ENCODE assay signal across 1 cellular context in the genomic region with DNA sequence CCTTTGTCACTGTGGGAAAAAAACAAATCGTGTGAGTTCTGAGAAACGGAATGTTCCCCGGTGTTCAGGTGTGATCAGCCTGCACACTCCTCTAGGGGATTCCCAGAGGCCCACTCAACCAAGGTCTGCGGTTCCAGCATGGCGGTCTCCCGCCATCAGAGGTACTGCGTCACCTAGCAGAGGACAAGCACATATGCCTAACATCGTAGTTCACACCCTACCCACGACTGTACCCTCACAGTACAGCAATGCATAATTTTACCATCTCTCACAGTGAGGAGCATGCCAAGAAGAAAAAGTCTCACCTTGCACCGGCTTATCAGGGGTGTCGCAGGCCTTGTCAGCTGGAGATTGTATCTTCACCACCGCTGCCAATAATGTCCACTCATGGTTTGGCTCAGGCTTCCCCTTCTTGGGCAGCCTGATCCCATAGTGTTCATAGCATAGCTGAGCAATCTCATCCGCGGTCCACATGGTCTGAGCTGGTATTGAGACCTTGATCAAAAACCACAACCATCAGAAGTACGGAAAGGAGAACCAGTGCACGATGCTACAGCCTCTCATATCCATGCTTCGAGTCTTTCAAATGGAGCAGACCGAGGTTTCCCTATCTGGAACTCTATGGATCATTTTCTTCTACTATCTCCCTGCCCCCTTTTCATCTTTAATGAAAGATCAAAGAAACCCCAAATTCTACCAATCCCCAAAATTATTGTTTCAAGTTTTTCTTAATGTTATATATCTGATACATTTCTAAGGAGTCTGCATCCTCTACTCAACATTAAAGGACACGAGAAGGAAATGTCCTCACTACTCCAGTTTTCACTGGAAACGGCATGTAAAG.
TF ChIP-seq lines count a peak whose summit lies in the region.

No MANE protein-coding gene starts in this region.

TF ChIP-seq in GM23338, 12 proteins besides CTCF, POLR2A, EP300 and RAD21:
- TF ChIP-seq EZH2 (IDR thresholded peaks at IDR 0.05; ENCODE audit: low read depth, unreplicated experiment) (no peak), POLR2AphosphoS5 (IDR thresholded peaks at IDR 0.05; ENCODE audit: low read depth) (no peak), EZH2phosphoT487 (IDR thresholded peaks at IDR 0.05; ENCODE audit: unreplicated experiment) (no peak), JUNB (IDR thresholded peaks at IDR 0.05; ENCODE audit: unreplicated experiment) (no peak), STAT1 (IDR thresholded peaks at IDR 0.05; ENCODE audit: unreplicated experiment) (no peak), ZNF331 (CRISPR knock-in tag; IDR thresholded peaks at IDR 0.05; ENCODE audit: low read depth) (no peak), ZNF114 (CRISPR knock-in tag; IDR thresholded peaks at IDR 0.05) (no peak), CREB1 (CRISPR knock-in tag; IDR thresholded peaks at IDR 0.05; ENCODE audit: low read depth) (no peak), NANOG (IDR thresholded peaks at IDR 0.05; ENCODE audit: borderline replicate concordance) (no peak)
- TF ChIP-seq, protein P1, sequence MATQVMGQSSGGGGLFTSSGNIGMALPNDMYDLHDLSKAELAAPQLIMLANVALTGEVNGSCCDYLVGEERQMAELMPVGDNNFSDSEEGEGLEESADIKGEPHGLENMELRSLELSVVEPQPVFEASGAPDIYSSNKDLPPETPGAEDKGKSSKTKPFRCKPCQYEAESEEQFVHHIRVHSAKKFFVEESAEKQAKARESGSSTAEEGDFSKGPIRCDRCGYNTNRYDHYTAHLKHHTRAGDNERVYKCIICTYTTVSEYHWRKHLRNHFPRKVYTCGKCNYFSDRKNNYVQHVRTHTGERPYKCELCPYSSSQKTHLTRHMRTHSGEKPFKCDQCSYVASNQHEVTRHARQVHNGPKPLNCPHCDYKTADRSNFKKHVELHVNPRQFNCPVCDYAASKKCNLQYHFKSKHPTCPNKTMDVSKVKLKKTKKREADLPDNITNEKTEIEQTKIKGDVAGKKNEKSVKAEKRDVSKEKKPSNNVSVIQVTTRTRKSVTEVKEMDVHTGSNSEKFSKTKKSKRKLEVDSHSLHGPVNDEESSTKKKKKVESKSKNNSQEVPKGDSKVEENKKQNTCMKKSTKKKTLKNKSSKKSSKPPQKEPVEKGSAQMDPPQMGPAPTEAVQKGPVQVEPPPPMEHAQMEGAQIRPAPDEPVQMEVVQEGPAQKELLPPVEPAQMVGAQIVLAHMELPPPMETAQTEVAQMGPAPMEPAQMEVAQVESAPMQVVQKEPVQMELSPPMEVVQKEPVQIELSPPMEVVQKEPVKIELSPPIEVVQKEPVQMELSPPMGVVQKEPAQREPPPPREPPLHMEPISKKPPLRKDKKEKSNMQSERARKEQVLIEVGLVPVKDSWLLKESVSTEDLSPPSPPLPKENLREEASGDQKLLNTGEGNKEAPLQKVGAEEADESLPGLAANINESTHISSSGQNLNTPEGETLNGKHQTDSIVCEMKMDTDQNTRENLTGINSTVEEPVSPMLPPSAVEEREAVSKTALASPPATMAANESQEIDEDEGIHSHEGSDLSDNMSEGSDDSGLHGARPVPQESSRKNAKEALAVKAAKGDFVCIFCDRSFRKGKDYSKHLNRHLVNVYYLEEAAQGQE (IDR thresholded peaks at IDR 0.05; ENCODE audit: unreplicated experiment) = no peak
- TF ChIP-seq, protein P2, sequence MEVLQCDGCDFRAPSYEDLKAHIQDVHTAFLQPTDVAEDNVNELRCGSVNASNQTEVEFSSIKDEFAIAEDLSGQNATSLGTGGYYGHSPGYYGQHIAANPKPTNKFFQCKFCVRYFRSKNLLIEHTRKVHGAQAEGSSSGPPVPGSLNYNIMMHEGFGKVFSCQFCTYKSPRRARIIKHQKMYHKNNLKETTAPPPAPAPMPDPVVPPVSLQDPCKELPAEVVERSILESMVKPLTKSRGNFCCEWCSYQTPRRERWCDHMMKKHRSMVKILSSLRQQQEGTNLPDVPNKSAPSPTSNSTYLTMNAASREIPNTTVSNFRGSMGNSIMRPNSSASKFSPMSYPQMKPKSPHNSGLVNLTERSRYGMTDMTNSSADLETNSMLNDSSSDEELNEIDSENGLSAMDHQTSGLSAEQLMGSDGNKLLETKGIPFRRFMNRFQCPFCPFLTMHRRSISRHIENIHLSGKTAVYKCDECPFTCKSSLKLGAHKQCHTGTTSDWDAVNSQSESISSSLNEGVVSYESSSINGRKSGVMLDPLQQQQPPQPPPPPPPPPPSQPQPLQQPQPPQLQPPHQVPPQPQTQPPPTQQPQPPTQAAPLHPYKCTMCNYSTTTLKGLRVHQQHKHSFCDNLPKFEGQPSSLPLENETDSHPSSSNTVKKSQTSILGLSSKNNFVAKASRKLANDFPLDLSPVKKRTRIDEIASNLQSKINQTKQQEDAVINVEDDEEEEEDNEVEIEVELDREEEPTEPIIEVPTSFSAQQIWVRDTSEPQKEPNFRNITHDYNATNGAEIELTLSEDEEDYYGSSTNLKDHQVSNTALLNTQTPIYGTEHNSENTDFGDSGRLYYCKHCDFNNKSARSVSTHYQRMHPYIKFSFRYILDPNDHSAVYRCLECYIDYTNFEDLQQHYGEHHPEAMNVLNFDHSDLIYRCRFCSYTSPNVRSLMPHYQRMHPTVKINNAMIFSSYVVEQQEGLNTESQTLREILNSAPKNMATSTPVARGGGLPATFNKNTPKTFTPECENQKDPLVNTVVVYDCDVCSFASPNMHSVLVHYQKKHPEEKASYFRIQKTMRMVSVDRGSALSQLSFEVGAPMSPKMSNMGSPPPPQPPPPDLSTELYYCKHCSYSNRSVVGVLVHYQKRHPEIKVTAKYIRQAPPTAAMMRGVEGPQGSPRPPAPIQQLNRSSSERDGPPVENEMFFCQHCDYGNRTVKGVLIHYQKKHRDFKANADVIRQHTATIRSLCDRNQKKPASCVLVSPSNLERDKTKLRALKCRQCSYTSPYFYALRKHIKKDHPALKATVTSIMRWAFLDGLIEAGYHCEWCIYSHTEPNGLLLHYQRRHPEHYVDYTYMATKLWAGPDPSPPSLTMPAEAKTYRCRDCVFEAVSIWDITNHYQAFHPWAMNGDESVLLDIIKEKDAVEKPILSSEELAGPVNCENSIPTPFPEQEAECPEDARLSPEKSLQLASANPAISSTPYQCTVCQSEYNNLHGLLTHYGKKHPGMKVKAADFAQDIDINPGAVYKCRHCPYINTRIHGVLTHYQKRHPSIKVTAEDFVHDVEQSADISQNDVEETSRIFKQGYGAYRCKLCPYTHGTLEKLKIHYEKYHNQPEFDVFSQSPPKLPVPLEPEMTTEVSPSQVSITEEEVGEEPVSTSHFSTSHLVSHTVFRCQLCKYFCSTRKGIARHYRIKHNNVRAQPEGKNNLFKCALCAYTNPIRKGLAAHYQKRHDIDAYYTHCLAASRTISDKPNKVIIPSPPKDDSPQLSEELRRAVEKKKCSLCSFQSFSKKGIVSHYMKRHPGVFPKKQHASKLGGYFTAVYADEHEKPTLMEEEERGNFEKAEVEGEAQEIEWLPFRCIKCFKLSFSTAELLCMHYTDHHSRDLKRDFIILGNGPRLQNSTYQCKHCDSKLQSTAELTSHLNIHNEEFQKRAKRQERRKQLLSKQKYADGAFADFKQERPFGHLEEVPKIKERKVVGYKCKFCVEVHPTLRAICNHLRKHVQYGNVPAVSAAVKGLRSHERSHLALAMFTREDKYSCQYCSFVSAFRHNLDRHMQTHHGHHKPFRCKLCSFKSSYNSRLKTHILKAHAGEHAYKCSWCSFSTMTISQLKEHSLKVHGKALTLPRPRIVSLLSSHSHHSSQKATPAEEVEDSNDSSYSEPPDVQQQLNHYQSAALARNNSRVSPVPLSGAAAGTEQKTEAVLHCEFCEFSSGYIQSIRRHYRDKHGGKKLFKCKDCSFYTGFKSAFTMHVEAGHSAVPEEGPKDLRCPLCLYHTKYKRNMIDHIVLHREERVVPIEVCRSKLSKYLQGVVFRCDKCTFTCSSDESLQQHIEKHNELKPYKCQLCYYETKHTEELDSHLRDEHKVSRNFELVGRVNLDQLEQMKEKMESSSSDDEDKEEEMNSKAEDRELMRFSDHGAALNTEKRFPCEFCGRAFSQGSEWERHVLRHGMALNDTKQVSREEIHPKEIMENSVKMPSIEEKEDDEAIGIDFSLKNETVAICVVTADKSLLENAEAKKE (CRISPR knock-in tag; IDR thresholded peaks at IDR 0.05) = no peak
- TF ChIP-seq, protein P3, sequence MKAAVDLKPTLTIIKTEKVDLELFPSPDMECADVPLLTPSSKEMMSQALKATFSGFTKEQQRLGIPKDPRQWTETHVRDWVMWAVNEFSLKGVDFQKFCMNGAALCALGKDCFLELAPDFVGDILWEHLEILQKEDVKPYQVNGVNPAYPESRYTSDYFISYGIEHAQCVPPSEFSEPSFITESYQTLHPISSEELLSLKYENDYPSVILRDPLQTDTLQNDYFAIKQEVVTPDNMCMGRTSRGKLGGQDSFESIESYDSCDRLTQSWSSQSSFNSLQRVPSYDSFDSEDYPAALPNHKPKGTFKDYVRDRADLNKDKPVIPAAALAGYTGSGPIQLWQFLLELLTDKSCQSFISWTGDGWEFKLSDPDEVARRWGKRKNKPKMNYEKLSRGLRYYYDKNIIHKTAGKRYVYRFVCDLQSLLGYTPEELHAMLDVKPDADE (IDR thresholded peaks at IDR 0.05) = no peak
